ENCODE assay signal across 2 cellular contexts in the genomic region with DNA sequence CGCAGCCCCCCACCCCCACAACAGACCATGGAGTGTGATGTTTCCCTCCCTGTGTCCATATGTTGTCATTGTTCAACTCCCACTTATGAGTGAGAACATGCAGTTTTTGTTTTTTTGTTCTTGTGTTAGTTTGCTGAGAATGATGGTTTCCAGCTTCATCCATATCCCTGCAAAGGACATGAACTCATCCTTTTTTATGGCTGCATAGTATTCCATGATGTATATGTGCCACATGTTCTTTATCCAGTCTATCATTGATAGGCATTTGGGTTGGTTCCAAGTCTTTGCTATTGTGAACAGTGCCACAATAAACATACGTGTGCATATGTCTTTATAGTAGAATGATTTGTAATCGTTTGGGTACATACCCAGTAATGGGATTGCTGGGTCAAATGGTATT.
DNase-seq lines count a peak whose midpoint lies in the region; ATAC-seq, FAIRE-seq and TF ChIP-seq lines count a peak whose summit lies in the region.
"Not testable (repeated sequence)": the region's sequence is repeated elsewhere in the genome, so short reads cannot be mapped to it uniquely, and the experiment has no call there.

No MANE protein-coding gene starts in this region.

- H3K27ac ChIP-seq in HEK293 (ENCODE audit: extremely low read depth, low read depth, low read length); K562 (ENCODE audit: extremely low read depth, low read depth, low read length): not testable (repeated sequence)

- H4K20me1 ChIP-seq in K562 (replicated peaks; ENCODE audit: control insufficient read depth, insufficient read depth, low read length), result not testable (repeated sequence)

- not testable (repeated sequence) for FAIRE-seq in K562 (lab: Jason Lieb, UNC)

- not testable (repeated sequence) for H3K79me2 ChIP-seq in K562 (ENCODE audit: control insufficient read depth, insufficient read depth, low read length)

- TF ChIP-seq EP300 in K562 (IDR thresholded peaks at IDR 0.05; ENCODE audit: low read length), result not testable (repeated sequence)

- not testable (repeated sequence) for TF ChIP-seq RAD21 in K562 (CRISPR knock-in tag; conservative IDR thresholded peaks at IDR 0.05 in 1 of 2, IDR thresholded peaks at IDR 0.05 in 1 of 2)

- 0% methylated on average over 3 of the region's 3 CpGs for WGBS in K562 (ENCODE audit: insufficient coverage, low coverage, missing lambda C conversion rate)

- not testable (repeated sequence) for ATAC-seq in K562

- not testable (repeated sequence) for BruUV-seq in K562 (replicated peaks; lab: Mats Ljungman, UMichigan)

- not testable (repeated sequence) for DNase-seq in K562 (ENCODE audit: extremely low read depth in 1 of 4, low spot score in 3 of 4)

- TF ChIP-seq POLR2A in K562 (conservative IDR thresholded peaks at IDR 0.05), result not testable (repeated sequence)

- not testable (repeated sequence) for H3K4me3 ChIP-seq in HEK293 (ENCODE audit: low read depth, low read length); K562

- TF ChIP-seq CTCF in HEK293 (tag by site-specific recombination; IDR thresholded peaks at IDR 0.05); K562 (IDR thresholded peaks at IDR 0.05 in 2 of 3, conservative IDR thresholded peaks at IDR 0.05 in 1 of 3; ENCODE audit: insufficient read depth in 2 of 3, low read depth in 1 of 3, low read length in 3 of 3): not testable (repeated sequence)

- H3K36me3 ChIP-seq in HEK293 (ENCODE audit: control insufficient read depth in 2 of 2, insufficient read depth in 1 of 2, low read length in 2 of 2); K562 (ENCODE audit: control insufficient read depth, insufficient read depth, low read length): not testable (repeated sequence)

- CTCF ChIA-PET in HEK293 (lab: Yijun Ruan, JAX), result interaction anchor here (0.7 kb wide), 1 partner anchor 1618 kb away, joined by 4 read pairs; no protein-coding TSS in a partner anchor
- CTCF ChIA-PET in K562 (lab: Yijun Ruan, JAX; ENCODE audit: low intra/inter-chr PET ratio), result not testable (repeated sequence)

- POLR2A ChIA-PET in HEK293 (lab: Yijun Ruan, JAX); K562 (lab: Yijun Ruan, JAX): not testable (repeated sequence)

- not testable (repeated sequence) for H3K4me2 ChIP-seq in K562 (ENCODE audit: insufficient read depth, low read length)

- not testable (repeated sequence) for H3K9me3 ChIP-seq in HEK293 (ENCODE audit: control insufficient read depth, insufficient read depth, low read depth, low read length); K562 (replicated peaks; ENCODE audit: control insufficient read depth, insufficient read depth, low read depth, low read length)

- H2AFZ ChIP-seq in K562 (ENCODE audit: low read depth, low read length), result not testable (repeated sequence)

- in situ Hi-C loops in K562 (cut with MboI), result not testable (repeated sequence)

- not testable (repeated sequence) for H3K9me1 ChIP-seq in K562 (ENCODE audit: control insufficient read depth, insufficient read depth, low read length)

- H3K9ac ChIP-seq in K562 (ENCODE audit: insufficient read depth in 1 of 2, low read depth in 2 of 2, low read length in 2 of 2), result not testable (repeated sequence)

- H3K4me1 ChIP-seq in HEK293 (ENCODE audit: control insufficient read depth, insufficient read depth, low read length); K562 (replicated peaks in 1 of 2; ENCODE audit: control insufficient read depth in 2 of 2, insufficient read depth in 2 of 2, low read length in 2 of 2): not testable (repeated sequence)

- intact Hi-C loops in K562 (cut with micrococcal nuclease), result not testable (repeated sequence)

- not testable (repeated sequence) for H3K27me3 ChIP-seq in K562 (ENCODE audit: control insufficient read depth in 2 of 2, insufficient read depth in 2 of 2, low read length in 2 of 2)

TF ChIP-seq in HEK293, 187 proteins besides CTCF, POLR2A, EP300 and RAD21:
- TF ChIP-seq ZNF146 (tag by site-specific recombination; IDR thresholded peaks at IDR 0.05), result peak; percentile 77; the same call in 1 of the 2 replicates

TF ChIP-seq in K562, 482 proteins besides CTCF, POLR2A, EP300 and RAD21:
- TF ChIP-seq ZNF146 (CRISPR knock-in tag; IDR thresholded peaks at IDR 0.05; ENCODE audit: unreplicated experiment), result peak; percentile 61
